28 cellular contexts compared by ENCODE assay signal in the genomic region with DNA sequence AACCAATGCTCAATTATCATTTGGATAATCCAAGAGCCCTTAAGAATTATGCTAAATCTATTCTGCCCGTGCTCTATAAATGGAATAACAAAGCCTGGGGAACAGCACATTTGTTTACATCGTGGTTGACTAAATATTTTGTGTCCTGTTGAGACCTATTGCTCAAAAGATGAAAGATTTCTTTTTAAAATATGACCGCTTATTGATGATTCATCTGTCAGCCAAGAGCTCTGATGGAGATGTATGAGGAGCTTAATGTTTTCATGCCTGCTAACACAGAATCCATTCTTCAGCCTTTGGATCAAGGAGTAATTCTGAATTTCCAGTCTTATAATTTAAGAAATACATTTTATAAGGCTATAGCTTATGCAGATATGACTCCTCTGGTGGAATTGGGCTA.
DNase-seq lines count a peak whose midpoint lies in the region; ATAC-seq, FAIRE-seq and TF ChIP-seq lines count a peak whose summit lies in the region.
"Had no signal": no experiment of that assay in that cellular context is flagged by ENCODE, and none has a peak within 500 bp of the region (broad histone marks: within the 10 kb centered on the region; RNA-seq: fewer than 3 reads in every experiment).

No MANE protein-coding gene starts in this region.

- peak; percentile 21 for DNase-seq in DMS53 treated with DMSO at 0.1 percent for 48 hours (lab: John Stamatoyannopoulos, UW; ENCODE audit: unreplicated experiment)
- peak; percentile 24 for DNase-seq in HCEC 1CT
- DNase-seq in bronchial epithelial cell (ENCODE audit: low read depth), result peak; percentile 46
- DNase-seq in fibroblast of villous mesenchyme (ENCODE audit: low read depth), result peak; percentile 17
- DNase-seq in activated CD4-positive, alpha-beta T cell treated with anti-CD3 and anti-CD28 coated beads, Interleukin-2, amount 50 U/mL, for 48 hours, result no peak
- DNase-seq: ACHN; Caco-2; CD4-positive, alpha-beta memory T cell; DMS 273 treated with DMSO at 0.1 percent for 48 hours; GOT3; Kasumi-1; MM.1S; NCI-H1048; NCI-H1417 treated with DMSO at 0.1 percent for 48 hours; NCI-H187 treated with DMSO at 0.1 percent for 48 hours; NCI-H226; NCI-H69; PC-9; RPMI8226; SHP77 treated with DMSO at 0.1 percent for 48 hours; SK-N-SH had no signal

- no peak for TF ChIP-seq CTCF in bronchial epithelial cell (IDR thresholded peaks at IDR 0.05; ENCODE audit: insufficient read depth, low read length, severe bottlenecking)
- TF ChIP-seq CTCF in fibroblast of villous mesenchyme (IDR thresholded peaks at IDR 0.05; ENCODE audit: insufficient read depth, low read depth, low read length), result no peak

- ATAC-seq in HG03108 (IDR thresholded peaks at IDR 0.05; ENCODE audit: unreplicated experiment), result no peak
- ATAC-seq in GM19452 (IDR thresholded peaks at IDR 0.05; ENCODE audit: unreplicated experiment), result no peak
- no peak for ATAC-seq in HG03521 (IDR thresholded peaks at IDR 0.05; ENCODE audit: unreplicated experiment)

- H3K36me3 ChIP-seq in bronchial epithelial cell (ENCODE audit: control insufficient read depth, insufficient read depth, low read length), result no peaks in the 10 kb centered on the region
- H3K36me3 ChIP-seq: BLaER1 treated with 17β-estradiol and CSF1 and Interleukin-3, amounts not matched to agents 10 nM and 100 nM had no signal

- FAIRE-seq in bronchial epithelial cell (lab: Jason Lieb, UNC), result no peak
- FAIRE-seq: G401.6, GM12892, GM18507 had no signal

- H3K27me3 ChIP-seq in bronchial epithelial cell (ENCODE audit: control insufficient read depth, insufficient read depth, low read length), result no peaks in the 10 kb centered on the region
- H3K27me3 ChIP-seq: BLaER1 treated with 17β-estradiol and CSF1 and Interleukin-3, amounts not matched to agents 10 nM and 100 nM had no signal

- H3K4me3 ChIP-seq in bronchial epithelial cell (ENCODE audit: low read depth, low read length) (no peak overlapping the region), fibroblast of villous mesenchyme (ENCODE audit: low read depth, low read length) (no peak overlapping the region)
- H3K4me3 ChIP-seq: BLaER1 treated with 17β-estradiol and CSF1 and Interleukin-3, amounts not matched to agents 10 nM and 100 nM; PC-9 had no signal

Comparison
In these comparisons a context has a peak if more than half of its experiments do, and no peak if none do; other contexts are left out.
1. DNase-seq: peak in DMS53 treated with DMSO at 0.1 percent for 48 hours (single experiment), HCEC 1CT (single experiment), bronchial epithelial cell (single experiment) and fibroblast of villous mesenchyme (single experiment); none in activated CD4-positive, alpha-beta T cell treated with anti-CD3 and anti-CD28 coated beads, Interleukin-2, amount 50 U/mL, for 48 hours (0 of 2).